Comparison of ENCODE assay signal across 34 cellular contexts in genomic region chr7:88692493-88692892, GRCh38.
"Had no signal": no experiment of that assay in that cellular context is flagged by ENCODE, and none has a peak within 500 bp of the region (broad histone marks: within the 10 kb centered on the region; RNA-seq: fewer than 3 reads in every experiment).

No MANE protein-coding gene starts in this region.

- DNase-seq: activated B cell treated with CpG ODN at 0.5 μM for 24 hours; activated CD4-positive, alpha-beta memory T cell treated with anti-CD3 and anti-CD28 coated beads for 36 hours; activated CD4-positive, alpha-beta T cell treated with anti-CD3 and anti-CD28 coated beads for 4 hours; activated CD4-positive, alpha-beta T cell treated with anti-CD3 and anti-CD28 coated beads, Interleukin-2, amount 10 ng/mL, durations not matched to agents 24 days and 14 days; activated CD4-positive, alpha-beta T cell treated with anti-CD3 and anti-CD28 coated beads, Interleukin-2, amount 50 U/mL, for 1 hour; activated CD4-positive, alpha-beta T cell treated with anti-CD3 and anti-CD28 coated beads, Interleukin-2, amount 50 U/mL, for 4 hours; activated CD4-positive, CD25-positive, alpha-beta regulatory T cell treated with anti-CD3 and anti-CD28 coated beads, Interleukin-2, amount 50 U/mL, for 72 hours; activated CD8-positive, alpha-beta memory T cell treated with anti-CD3 and anti-CD28 coated beads, Interleukin-2, amount 50 U/mL, for 4 hours; activated CD8-positive, alpha-beta T cell treated with anti-CD3 and anti-CD28 coated beads for 36 hours; activated effector memory CD4-positive, alpha-beta T cell treated with anti-CD3 and anti-CD28 coated beads, Interleukin-2, amount 50 U/mL, for 16 hours; activated gamma-delta T cell treated with Interleukin-2 at 50 U/mL for 16 hours; activated naive CD4-positive, alpha-beta T cell; activated naive CD4-positive, alpha-beta T cell treated with anti-CD3 and anti-CD28 coated beads for 36 hours; activated naive CD4-positive, alpha-beta T cell treated with anti-CD3 and anti-CD28 coated beads, Interleukin-2, amount 50 U/mL, for 16 hours; activated naive CD8-positive, alpha-beta T cell treated with anti-CD3 and anti-CD28 coated beads for 36 hours; activated T-cell treated with anti-CD3 and anti-CD28 coated beads for 4 hours; activated T-cell treated with anti-CD3 and anti-CD28 coated beads, Interleukin-2, amount 50 U/mL, for 1 hour; activated T-cell treated with anti-CD3 and anti-CD28 coated beads, Interleukin-2, amount 50 U/mL, for 4 hours; activated T-cell treated with anti-CD3 and anti-CD28 coated beads, Interleukin-2, amount 50 U/mL, for 72 hours; adrenal gland; amniotic stem cell; aorta; caudate nucleus; cerebellar nuclear complex; T-helper 1 cell; T-helper 2 cell; T-helper 9 cell had no signal

- H3K9me3 ChIP-seq: adrenal gland had no signal

- H3K36me3 ChIP-seq: adrenal gland, cardiac muscle cell had no signal

- FAIRE-seq: astrocyte, bronchial epithelial cell, TTC549 had no signal

- H3K4me1 ChIP-seq: adrenal gland had no signal

- H3K27me3 ChIP-seq: adrenal gland, cardiac muscle cell had no signal

- ATAC-seq: activated CD8-positive, alpha-beta T cell treated with anti-CD3 and anti-CD28 coated beads for 36 hours; activated naive CD4-positive, alpha-beta T cell treated with anti-CD3 and anti-CD28 coated beads, Interleukin-2, amount 50 U/mL, for 72 hours; activated T-cell treated with anti-CD3 and anti-CD28 coated beads, Interleukin-2, amount 50 U/mL, for 4 hours; activated T-cell treated with anti-CD3 and anti-CD28 coated beads, Interleukin-2, amount 50 U/mL, for 72 hours; activated T-helper 17 cell treated with anti-CD3 and anti-CD28 coated beads, Interleukin-2, amount 50 U/mL, for 72 hours had no signal

- H3K4me3 ChIP-seq: adrenal gland, cardiac muscle cell had no signal

- H3K27ac ChIP-seq: adrenal gland, cardiac muscle cell, VCaP had no signal
